ENCODE assay signal across 18 cellular contexts in genomic region chr9:16345902-16346301, GRCh38.
DNase-seq lines count a peak whose midpoint lies in the region; ATAC-seq, FAIRE-seq and TF ChIP-seq lines count a peak whose summit lies in the region.
"Had no signal": no experiment of that assay in that cellular context is flagged by ENCODE, and none has a peak within 500 bp of the region (broad histone marks: within the 10 kb centered on the region; RNA-seq: fewer than 3 reads in every experiment).

No MANE protein-coding gene starts in this region.

- H3K4me1 Mint-ChIP-seq in astrocyte (ENCODE audit: low read depth, unreplicated experiment): peaks cover 54% of the 10 kb centered on the region
- H3K4me1 Mint-ChIP-seq: B cell; CD8-positive, alpha-beta memory T cell; IgD-negative memory B cell had no signal

- H3K9me3 Mint-ChIP-seq in astrocyte (ENCODE audit: unreplicated experiment): peaks cover 7% of the 10 kb centered on the region
- H3K9me3 Mint-ChIP-seq: H9 had no signal

- H3K14ac ChIP-seq in IMR-90 (replicated peaks; ENCODE audit: low read depth, low read length) (no peak overlapping the region), trophoblast cell (ENCODE audit: low read length) (peak overlapping the region; percentile 36)

- no peaks in the 10 kb centered on the region for H3K9me3 ChIP-seq in IMR-90 (ENCODE audit: control insufficient read depth, insufficient read depth, low read length)
- no peaks in the 10 kb centered on the region for H3K9me3 ChIP-seq in astrocyte (ENCODE audit: insufficient read depth, low read depth, low read length)
- H3K9me3 ChIP-seq in trophoblast cell (ENCODE audit: insufficient read depth, low read depth, low read length): no peaks in the 10 kb centered on the region
- no peaks in the 10 kb centered on the region for H3K9me3 ChIP-seq in HepG2 (ENCODE audit: low read length)
- H3K9me3 ChIP-seq: Caco-2 had no signal

- no peak overlapping the region for H2AK9ac ChIP-seq in IMR-90 (replicated peaks; ENCODE audit: low read depth, low read length, poor library complexity)

- no peak overlapping the region for H3K9ac ChIP-seq in IMR-90 (ENCODE audit: low read depth, low read length)
- H3K9ac ChIP-seq in astrocyte (ENCODE audit: low read length): no peak overlapping the region
- H3K9ac ChIP-seq in trophoblast cell (ENCODE audit: low read length): no peak overlapping the region
- no peak overlapping the region for H3K9ac ChIP-seq in HepG2 (ENCODE audit: insufficient read depth, low read depth, low read length)

- H3K4ac ChIP-seq in IMR-90 (ENCODE audit: low read depth, low read length) (no peak overlapping the region), trophoblast cell (ENCODE audit: low read depth, low read length) (no peak overlapping the region)

- H4K20me1 ChIP-seq in IMR-90 (ENCODE audit: insufficient read depth, low read length) (no peaks in the 10 kb centered on the region), astrocyte (ENCODE audit: insufficient read depth, low read length) (no peaks in the 10 kb centered on the region), HepG2 (ENCODE audit: insufficient read depth, low read length) (no peaks in the 10 kb centered on the region)

- H3K27me3 Mint-ChIP-seq in astrocyte (ENCODE audit: low read depth, unreplicated experiment): peaks cover 2% of the 10 kb centered on the region
- H3K27me3 Mint-ChIP-seq: B cell; CD8-positive, alpha-beta memory T cell; IgD-negative memory B cell had no signal

- H2AFZ ChIP-seq in IMR-90 (replicated peaks; ENCODE audit: low read length, poor library complexity) (no peak overlapping the region), astrocyte (ENCODE audit: low read depth, low read length) (no peak overlapping the region), trophoblast cell (ENCODE audit: insufficient read depth, low read length, poor library complexity) (no peak overlapping the region), HepG2 (ENCODE audit: low read length) (no peak overlapping the region)

- H3K23ac ChIP-seq in IMR-90 (ENCODE audit: low read depth, low read length): no peak overlapping the region
- no peak overlapping the region for H3K23ac ChIP-seq in trophoblast cell (ENCODE audit: low read length)

- DNase-seq in SKM-1 treated with dmso at 0.1 percent for 144 hours (lab: John Stamatoyannopoulos, UW; ENCODE audit: unreplicated experiment): peak; percentile 7
- DNase-seq in SKM-1 (lab: John Stamatoyannopoulos, UW; ENCODE audit: unreplicated experiment): no peak
- DNase-seq in IMR-90: no peak
- DNase-seq in astrocyte (ENCODE audit: low read depth): no peak
- DNase-seq in trophoblast cell: no peak
- DNase-seq in HepG2 (ENCODE audit: low spot score): no peak
- no peak for DNase-seq in foreskin melanocyte
- no peak for DNase-seq in sciatic nerve (ENCODE audit: low spot score)
- DNase-seq: Caco-2; CD8-positive, alpha-beta memory T cell; DMS53; GF-D8; GOT3; H9 had no signal

- H3K4me3 Mint-ChIP-seq in astrocyte (ENCODE audit: unreplicated experiment): no peak overlapping the region
- H3K4me3 Mint-ChIP-seq: B cell; CD8-positive, alpha-beta memory T cell; H9; IgD-negative memory B cell had no signal

- H3K56ac ChIP-seq in IMR-90 (ENCODE audit: extremely low read depth, insufficient read depth, low read length): no peak overlapping the region

- dilution Hi-C loops in IMR-90 (cut with HindIII; ENCODE audit: low sequenced_read_pairs, unreplicated experiment): no loop called here

- H3K27ac ChIP-seq in IMR-90 (ENCODE audit: insufficient read depth, low read length) (no peak overlapping the region), astrocyte (ENCODE audit: low read depth, low read length) (no peak overlapping the region), trophoblast cell (ENCODE audit: low read depth, low read length) (no peak overlapping the region), HepG2 (ENCODE audit: extremely low read length, insufficient read depth, low read length) (no peak overlapping the region)
- H3K27ac ChIP-seq: C4-2B had no signal

- H2BK5ac ChIP-seq in IMR-90 (ENCODE audit: low read depth, low read length, poor library complexity, severe bottlenecking) (no peak overlapping the region), trophoblast cell (ENCODE audit: low read depth, low read length, poor library complexity) (no peak overlapping the region)

- no peak for TF ChIP-seq EP300 in HepG2 (IDR thresholded peaks at IDR 0.05; ENCODE audit: low read depth in 2 of 2, low read length in 2 of 2)
- TF ChIP-seq EP300 in HepG2 (CRISPR knock-in tag; IDR thresholded peaks at IDR 0.05; ENCODE audit: borderline replicate concordance): no peak

- POLR2A ChIA-PET in IMR-90 (lab: Charles Lee; ENCODE audit: unreplicated experiment): no interaction called here
- POLR2A ChIA-PET in HepG2 (lab: Yijun Ruan, JAX): no interaction called here

- H2BK15ac ChIP-seq in IMR-90 (ENCODE audit: low read depth, low read length): peak overlapping the region; percentile 40; the same call in 2 of the 3 replicates

- H4K12ac ChIP-seq in trophoblast cell (ENCODE audit: low read depth, low read length): no peak overlapping the region

- H2BK12ac ChIP-seq in trophoblast cell (ENCODE audit: low read length): peak overlapping the region; percentile 80

- BruUV-seq in IMR-90 (replicated peaks; lab: Mats Ljungman, UMichigan) (no TSS peak), HepG2 (replicated peaks; lab: Mats Ljungman, UMichigan) (no TSS peak)

- no peak overlapping the region for H3K4me2 ChIP-seq in IMR-90 (ENCODE audit: low read depth, low read length)
- no peak overlapping the region for H3K4me2 ChIP-seq in astrocyte (ENCODE audit: low read length)
- H3K4me2 ChIP-seq in trophoblast cell (ENCODE audit: low read length): no peak overlapping the region
- no peak overlapping the region for H3K4me2 ChIP-seq in HepG2 (ENCODE audit: low read depth, low read length)

- TF ChIP-seq CTCF in IMR-90 (conservative IDR thresholded peaks at IDR 0.05; ENCODE audit: low read depth, low read length): no peak
- no peak for TF ChIP-seq CTCF in astrocyte (IDR thresholded peaks at IDR 0.05; ENCODE audit: insufficient read depth, low read depth, low read length)
- TF ChIP-seq CTCF in HepG2 (CRISPR knock-in tag; IDR thresholded peaks at IDR 0.05): no peak

- CTCF ChIA-PET in IMR-90 (lab: Yijun Ruan, JAX) (interaction anchor here (0.5 kb wide), 1 partner anchor 13 kb away, joined by 3 read pairs; no protein-coding TSS in a partner anchor), HepG2 (lab: Yijun Ruan, JAX; ENCODE audit: low intra/inter-chr PET ratio, low total read pairs) (no interaction called here)

- H3K9me1 ChIP-seq in IMR-90 (ENCODE audit: insufficient read depth, low read length): peaks cover 7% of the 10 kb centered on the region; the same call in 1 of the 2 replicates

- FAIRE-seq in astrocyte (lab: Jason Lieb, UNC) (no peak), HepG2 (lab: Jason Lieb, UNC) (no peak)
- FAIRE-seq: GM19239 had no signal

- H3K4me3 ChIP-seq in IMR-90 (ENCODE audit: insufficient read depth, low read depth, low read length): no peak overlapping the region
- H3K4me3 ChIP-seq in astrocyte (ENCODE audit: insufficient read depth, low read depth, low read length): no peak overlapping the region
- H3K4me3 ChIP-seq in trophoblast cell (ENCODE audit: low read depth, low read length): no peak overlapping the region
- H3K4me3 ChIP-seq in HepG2 (replicated peaks in 1 of 3; ENCODE audit: insufficient read depth in 1 of 3, low read depth in 2 of 3, low read length in 3 of 3): no peak overlapping the region

- H2BK120ac ChIP-seq in IMR-90 (ENCODE audit: low read depth, low read length) (no peak overlapping the region), trophoblast cell (ENCODE audit: insufficient read depth, low read length, poor library complexity) (peak overlapping the region; percentile 80)

- H3K18ac ChIP-seq in IMR-90 (ENCODE audit: low read depth, low read length): no peak overlapping the region
- no peak overlapping the region for H3K18ac ChIP-seq in trophoblast cell (ENCODE audit: low read length)

- intact Hi-C loops in IMR-90 (cut with micrococcal nuclease): no loop called here
- intact Hi-C loops in HepG2 (cut with micrococcal nuclease; ENCODE audit: unreplicated experiment): no loop called here
- intact Hi-C loops in sciatic nerve (cut with DNase I): no loop called here

- H3K36me3 ChIP-seq in IMR-90 (ENCODE audit: control insufficient read depth, insufficient read depth, low read length) (no peaks in the 10 kb centered on the region), astrocyte (ENCODE audit: insufficient read depth, low read length) (no peaks in the 10 kb centered on the region), trophoblast cell (ENCODE audit: control insufficient read depth in 1 of 2, insufficient read depth in 2 of 2, low read length in 2 of 2) (no peaks in the 10 kb centered on the region), HepG2 (replicated peaks in 1 of 2; ENCODE audit: control insufficient read depth in 1 of 2, insufficient read depth in 2 of 2, low read length in 2 of 2) (no peaks in the 10 kb centered on the region)

- ATAC-seq in IMR-90 (ENCODE audit: low read depth): no peak
- ATAC-seq in HepG2: no peak
- no peak for ATAC-seq in sciatic nerve

- peak overlapping the region; percentile 96 for H3K27ac Mint-ChIP-seq in astrocyte (ENCODE audit: unreplicated experiment)
- H3K27ac Mint-ChIP-seq: B cell; CD8-positive, alpha-beta memory T cell; H9; IgD-negative memory B cell had no signal

- peaks cover 3% of the 10 kb centered on the region for H3K36me3 Mint-ChIP-seq in astrocyte (ENCODE audit: low read depth, unreplicated experiment)
- H3K36me3 Mint-ChIP-seq: CD8-positive, alpha-beta memory T cell had no signal

- H4K5ac ChIP-seq in IMR-90 (ENCODE audit: low read depth, low read length): no peak overlapping the region; the same call in 1 of the 2 replicates

- H3K4me1 ChIP-seq in IMR-90 (ENCODE audit: control insufficient read depth, insufficient read depth, low read length) (peaks cover 15% of the 10 kb centered on the region), astrocyte (ENCODE audit: insufficient read depth, low read length) (peaks cover 20% of the 10 kb centered on the region), trophoblast cell (ENCODE audit: control insufficient read depth in 1 of 2, insufficient read depth in 2 of 2, low read length in 2 of 2) (peaks cover 10 to 14% of the 10 kb centered on the region in 2 experiments), HepG2 (ENCODE audit: insufficient read depth, low read length) (no peaks in the 10 kb centered on the region)
- H3K4me1 ChIP-seq: Caco-2 had no signal

- H3K27me3 ChIP-seq in IMR-90 (ENCODE audit: control insufficient read depth, insufficient read depth, low read length) (no peaks in the 10 kb centered on the region), astrocyte (ENCODE audit: insufficient read depth, low read length) (no peaks in the 10 kb centered on the region), trophoblast cell (ENCODE audit: insufficient read depth, low read length) (no peaks in the 10 kb centered on the region), HepG2 (ENCODE audit: control insufficient read depth in 1 of 2, insufficient read depth in 2 of 2, low read length in 2 of 2) (no peaks in the 10 kb centered on the region)

- TF ChIP-seq POLR2A in IMR-90 (IDR thresholded peaks at IDR 0.05; ENCODE audit: low read depth, low read length): no peak
- no peak for TF ChIP-seq POLR2A in HepG2 (IDR thresholded peaks at IDR 0.05; ENCODE audit: insufficient read depth in 1 of 2, low read depth in 2 of 2, low read length in 2 of 2)

- no peak overlapping the region for H4K91ac ChIP-seq in IMR-90 (ENCODE audit: insufficient read depth, low read depth, low read length)
- peak overlapping the region; percentile 53 for H4K91ac ChIP-seq in trophoblast cell (ENCODE audit: low read depth, low read length)

- H2AK5ac ChIP-seq in IMR-90 (ENCODE audit: low read depth, low read length) (no peak overlapping the region), trophoblast cell (ENCODE audit: low read length) (peak overlapping the region; percentile 63)

- 88% methylated on average over 2 of the region's 3 CpGs; no CpG with 5 or more reads in 1 of the 2 experiments for WGBS in IMR-90 (ENCODE audit: extremely low coverage in 2 of 2, insufficient read length in 1 of 2), 2 experiments
- WGBS in trophoblast cell (ENCODE audit: extremely low coverage, insufficient coverage, insufficient read length): no CpG with 5 or more reads among the region's 3 CpGs
- 0% methylated on average over 1 of the region's 3 CpGs for WGBS in HepG2 (ENCODE audit: low lambda C conversion rate)

- no peaks in the 10 kb centered on the region for H3K79me1 ChIP-seq in IMR-90 (ENCODE audit: low read depth in 1 of 2, low read length in 2 of 2)
- H3K79me1 ChIP-seq in trophoblast cell (ENCODE audit: low read length): peaks cover 21% of the 10 kb centered on the region

- H4K8ac ChIP-seq in IMR-90 (ENCODE audit: low read depth in 2 of 2, low read length in 2 of 2) (no peak overlapping the region), trophoblast cell (ENCODE audit: low read depth, low read length) (peak overlapping the region; percentile 26)

- no peak for TF ChIP-seq RAD21 in IMR-90 (IDR thresholded peaks at IDR 0.05; ENCODE audit: low read length)
- TF ChIP-seq RAD21 in HepG2 (CRISPR knock-in tag; IDR thresholded peaks at IDR 0.05): no peak

- 0 out of 2 replicates have a peak overlapping the region, but pooled peaks have one; percentile 18 for H2BK20ac ChIP-seq in IMR-90 (ENCODE audit: low read depth, low read length)

- in situ Hi-C loops in IMR-90 (cut with MboI; ENCODE audit: low sequenced_read_pairs) (no loop called here), HepG2 (cut with HindIII; ENCODE audit: extremely low pct_ligation_motif_present, low pct_unique_long_range_greater_than_20kb) (no loop called here)

- no peaks in the 10 kb centered on the region for H3K79me2 ChIP-seq in astrocyte (ENCODE audit: insufficient read depth, low read length)
- peaks cover 2% of the 10 kb centered on the region for H3K79me2 ChIP-seq in trophoblast cell (ENCODE audit: control insufficient read depth, insufficient read depth, low read length, poor library complexity)
- no peaks in the 10 kb centered on the region for H3K79me2 ChIP-seq in HepG2 (ENCODE audit: insufficient read depth, low read length)
